In genomic region chr1:230077436-230078221, GRCh38 we compare ENCODE assay signal across 16 cellular contexts. TPM values are rescaled to one million over a fixed set of nuclear protein-coding genes. Genes with fewer than 3 reads are reported as not detected.
A peak's percentile ranks its signal among the peaks of the same experiment; 100 is the strongest.
DNase-seq lines count a peak whose midpoint lies in the region; ATAC-seq, FAIRE-seq and TF ChIP-seq lines count a peak whose summit lies in the region.
"Had no signal": no experiment of that assay in that cellular context is flagged by ENCODE, and none has a peak within 500 bp of the region (broad histone marks: within the 10 kb centered on the region; RNA-seq: fewer than 3 reads in every experiment).

No MANE protein-coding gene starts in this region.

- no peak overlapping the region for H4K8ac ChIP-seq in trophoblast cell (ENCODE audit: low read depth, low read length)

- H3K9me2 ChIP-seq in SK-N-SH, result no peaks in the 10 kb centered on the region

- H3K27ac ChIP-seq in SK-N-SH (ENCODE audit: low read depth in 2 of 2, low read length in 1 of 2), result peak overlapping the region in 1 of 2 experiments; percentile 73; a peak in 2 of 4 replicates
- no peak overlapping the region for H3K27ac ChIP-seq in trophoblast cell (ENCODE audit: low read depth, low read length)
- H3K27ac ChIP-seq in coronary artery, result peak overlapping the region in 1 of 2 donors; percentile 11
- H3K27ac ChIP-seq: 22Rv1, hepatocyte, transverse colon had no signal

- no peaks in the 10 kb centered on the region for H3K9me3 ChIP-seq in SK-N-SH
- H3K9me3 ChIP-seq in MG63, result no peaks in the 10 kb centered on the region; the same call in 1 of the 2 replicates
- H3K9me3 ChIP-seq in trophoblast cell (ENCODE audit: insufficient read depth, low read depth, low read length), result no peaks in the 10 kb centered on the region
- H3K9me3 ChIP-seq: transverse colon had no signal

- H4K20me1 ChIP-seq in SK-N-SH (ENCODE audit: insufficient read depth), result peaks cover 30% of the 10 kb centered on the region

- WGBS in SK-N-SH (ENCODE audit: low lambda C conversion rate), result 70% methylated on average over 12 of the region's 12 CpGs
- WGBS in trophoblast cell (ENCODE audit: extremely low coverage, insufficient coverage, insufficient read length), result no CpG with 5 or more reads among the region's 12 CpGs

- H3K4me3 ChIP-seq in SK-N-SH (ENCODE audit: low read depth in 2 of 2, low read length in 1 of 2), result no peak overlapping the region
- H3K4me3 ChIP-seq in MG63, result no peak overlapping the region
- H3K4me3 ChIP-seq in bronchial epithelial cell (ENCODE audit: low read depth, low read length), result no peak overlapping the region
- H3K4me3 ChIP-seq in trophoblast cell (ENCODE audit: low read depth, low read length), result no peak overlapping the region
- no peak overlapping the region for H3K4me3 ChIP-seq in coronary artery
- H3K4me3 ChIP-seq: hepatocyte, transverse colon had no signal

- H3K4me2 ChIP-seq in SK-N-SH, result peak overlapping the region; percentile 56
- H3K4me2 ChIP-seq in trophoblast cell (ENCODE audit: low read length), result no peak overlapping the region
- H3K4me2 ChIP-seq: hepatocyte had no signal

- peaks cover 2% of the 10 kb centered on the region for H3K79me1 ChIP-seq in trophoblast cell (ENCODE audit: low read length)

- no peak overlapping the region for H2AK5ac ChIP-seq in trophoblast cell (ENCODE audit: low read length)

- TF ChIP-seq CTCF in SK-N-SH (IDR thresholded peaks at IDR 0.05) (no peak), bronchial epithelial cell (IDR thresholded peaks at IDR 0.05; ENCODE audit: insufficient read depth, low read length, severe bottlenecking) (no peak), coronary artery (IDR thresholded peaks at IDR 0.05) (no peak)

- CTCF ChIA-PET in SK-N-SH (lab: Yijun Ruan, JAX), result interaction anchor here (1.1 kb wide), 1 partner anchor 10 kb away, joined by 4 read pairs; no protein-coding TSS in a partner anchor

- H3K9ac ChIP-seq in SK-N-SH (peak overlapping the region; percentile 17; the same call in 1 of the 2 replicates), trophoblast cell (ENCODE audit: low read length) (no peak overlapping the region)

- no peak for TF ChIP-seq RAD21 in SK-N-SH (IDR thresholded peaks at IDR 0.05; ENCODE audit: low read length)

- no peak overlapping the region for H3K14ac ChIP-seq in trophoblast cell (ENCODE audit: low read length)

- H3K36me3 ChIP-seq in SK-N-SH (replicated peaks in 1 of 2; ENCODE audit: control insufficient read depth in 1 of 2, insufficient read depth in 2 of 2, low read length in 1 of 2) (peaks cover 0 to 3% of the 10 kb centered on the region in 2 experiments), MG63 (peaks cover 28% of the 10 kb centered on the region), bronchial epithelial cell (ENCODE audit: control insufficient read depth, insufficient read depth, low read length) (peaks cover 6% of the 10 kb centered on the region), trophoblast cell (ENCODE audit: control insufficient read depth in 1 of 2, insufficient read depth in 2 of 2, low read length in 2 of 2) (peaks cover 4 to 14% of the 10 kb centered on the region in 2 experiments)
- H3K36me3 ChIP-seq: transverse colon had no signal

- H3K18ac ChIP-seq in trophoblast cell (ENCODE audit: low read length), result no peak overlapping the region

- H3K4ac ChIP-seq in trophoblast cell (ENCODE audit: low read depth, low read length), result no peak overlapping the region

- H2BK5ac ChIP-seq in trophoblast cell (ENCODE audit: low read depth, low read length, poor library complexity), result no peak overlapping the region

- no peak overlapping the region for H2BK12ac ChIP-seq in trophoblast cell (ENCODE audit: low read length)

- H3K4me1 ChIP-seq in SK-N-SH (ENCODE audit: control insufficient read depth in 1 of 2, insufficient read depth in 2 of 2, low read depth in 1 of 2, low read length in 1 of 2) (peaks cover 38 to 47% of the 10 kb centered on the region in 2 experiments), trophoblast cell (ENCODE audit: control insufficient read depth in 1 of 2, insufficient read depth in 2 of 2, low read length in 2 of 2) (peaks cover 11 to 23% of the 10 kb centered on the region in 2 experiments)

- H3K79me2 ChIP-seq in SK-N-SH (ENCODE audit: insufficient read depth) (peaks cover 99% of the 10 kb centered on the region), trophoblast cell (ENCODE audit: control insufficient read depth, insufficient read depth, low read length, poor library complexity) (peaks cover 3% of the 10 kb centered on the region)

- no peaks in the 10 kb centered on the region for H3K27me3 ChIP-seq in SK-N-SH (ENCODE audit: insufficient read depth)
- no peaks in the 10 kb centered on the region for H3K27me3 ChIP-seq in MG63
- no peaks in the 10 kb centered on the region for H3K27me3 ChIP-seq in bronchial epithelial cell (ENCODE audit: control insufficient read depth, insufficient read depth, low read length)
- no peaks in the 10 kb centered on the region for H3K27me3 ChIP-seq in trophoblast cell (ENCODE audit: insufficient read depth, low read length)
- H3K27me3 ChIP-seq: hepatocyte, transverse colon had no signal

- no peak for ATAC-seq in SK-N-SH treated with all-trans-retinoic acid at 6 μM for 48 hours

- H2AFZ ChIP-seq in SK-N-SH (ENCODE audit: low read depth) (no peak overlapping the region), trophoblast cell (ENCODE audit: insufficient read depth, low read length, poor library complexity) (no peak overlapping the region)
- H2AFZ ChIP-seq: hepatocyte had no signal

- no peak overlapping the region for H2BK120ac ChIP-seq in trophoblast cell (ENCODE audit: insufficient read depth, low read length, poor library complexity)

- no peak overlapping the region for H3K23ac ChIP-seq in trophoblast cell (ENCODE audit: low read length)

- H4K12ac ChIP-seq in trophoblast cell (ENCODE audit: low read depth, low read length), result no peak overlapping the region

- no peak for TF ChIP-seq EP300 in SK-N-SH (IDR thresholded peaks at IDR 0.05; ENCODE audit: borderline replicate concordance in 1 of 2, low read depth in 1 of 2, low read length in 1 of 2)

- no peak overlapping the region for H4K91ac ChIP-seq in trophoblast cell (ENCODE audit: low read depth, low read length)

- H3F3A ChIP-seq in SK-N-SH (replicated peaks; ENCODE audit: insufficient read depth), result peaks cover 29% of the 10 kb centered on the region

- no peak for FAIRE-seq in bronchial epithelial cell (lab: Jason Lieb, UNC)
- FAIRE-seq: D721Med, endothelial cell of umbilical vein had no signal

- no peak for DNase-seq in SK-N-SH
- peak; percentile 62 for DNase-seq in MG63
- peak; percentile 35 for DNase-seq in bronchial epithelial cell (ENCODE audit: low read depth)
- peak; percentile 40 to 73 for DNase-seq in trophoblast cell
- DNase-seq in coronary artery (ENCODE audit: low spot score), result no peak
- no peak for DNase-seq in mesenteric fat pad (ENCODE audit: low spot score)
- no peak for DNase-seq in NCI-H1048 (lab: John Stamatoyannopoulos, UW)
- DNase-seq: NCI-H187 treated with DMSO at 0.1 percent for 48 hours, occipital lobe, Right ventricle myocardium superior, transverse colon had no signal

- POLR2A ChIA-PET in SK-N-SH (lab: Yijun Ruan, JAX), result no interaction called here

TF ChIP-seq in SK-N-SH, 30 proteins besides CTCF, POLR2A, EP300 and RAD21:
- TF ChIP-seq JUND (IDR thresholded peaks at IDR 0.05), result peak; percentile 32; the same call in 1 of the 2 replicates
- peak; percentile 53 for TF ChIP-seq FOSL2 (IDR thresholded peaks at IDR 0.05; ENCODE audit: borderline replicate concordance, low read depth)
- TF ChIP-seq FOXJ3 (CRISPR knock-in tag; IDR thresholded peaks at IDR 0.05), result no peak
- TF ChIP-seq TAF1 (IDR thresholded peaks at IDR 0.05; ENCODE audit: borderline replicate concordance, low read depth, low read length), result no peak

TF ChIP-seq in SK-N-SH treated with all-trans-retinoic acid at 6 μM for 48 hours, 23 proteins besides CTCF, POLR2A, EP300 and RAD21 (continues in another document):
- TF ChIP-seq, protein P1, sequence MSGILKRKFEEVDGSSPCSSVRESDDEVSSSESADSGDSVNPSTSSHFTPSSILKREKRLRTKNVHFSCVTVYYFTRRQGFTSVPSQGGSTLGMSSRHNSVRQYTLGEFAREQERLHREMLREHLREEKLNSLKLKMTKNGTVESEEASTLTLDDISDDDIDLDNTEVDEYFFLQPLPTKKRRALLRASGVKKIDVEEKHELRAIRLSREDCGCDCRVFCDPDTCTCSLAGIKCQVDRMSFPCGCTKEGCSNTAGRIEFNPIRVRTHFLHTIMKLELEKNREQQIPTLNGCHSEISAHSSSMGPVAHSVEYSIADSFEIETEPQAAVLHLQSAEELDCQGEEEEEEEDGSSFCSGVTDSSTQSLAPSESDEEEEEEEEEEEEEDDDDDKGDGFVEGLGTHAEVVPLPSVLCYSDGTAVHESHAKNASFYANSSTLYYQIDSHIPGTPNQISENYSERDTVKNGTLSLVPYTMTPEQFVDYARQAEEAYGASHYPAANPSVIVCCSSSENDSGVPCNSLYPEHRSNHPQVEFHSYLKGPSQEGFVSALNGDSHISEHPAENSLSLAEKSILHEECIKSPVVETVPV (CRISPR knock-in tag; IDR thresholded peaks at IDR 0.05), result no peak
- TF ChIP-seq OSR1 (CRISPR knock-in tag; IDR thresholded peaks at IDR 0.05) (no peak), ZNF70 (CRISPR knock-in tag; IDR thresholded peaks at IDR 0.05) (no peak), PATZ1 (CRISPR knock-in tag; IDR thresholded peaks at IDR 0.05; ENCODE audit: borderline replicate concordance) (no peak), BACH2 (CRISPR knock-in tag; IDR thresholded peaks at IDR 0.05; ENCODE audit: borderline replicate concordance) (no peak), GLIS3 (CRISPR knock-in tag; IDR thresholded peaks at IDR 0.05) (no peak), ARNTL (CRISPR knock-in tag; IDR thresholded peaks at IDR 0.05; ENCODE audit: borderline replicate concordance, low read depth) (no peak)

RNA-seq across cellular contexts. Expression of gene GALNT2, which starts 10.6 kb away (rescaled TPM):
- 99.8 and 118 TPM in 2 replicates for polyA plus RNA-seq in SK-N-SH (2012; rRNA removed)
- 81.8 and 111 TPM in 2 replicates for polyA plus RNA-seq in SK-N-SH (2012; cell fraction: cytosol; rRNA removed)
- 93.4 and 117 TPM in 2 replicates for polyA plus RNA-seq in SK-N-SH (2012; cell fraction: nucleus; rRNA removed)
- total RNA-seq in MG63 (2014; rRNA removed; shearing (Covaris generic); ENCODE audit: low replicate concordance), result 107 and 149 TPM in 2 replicates
- total RNA-seq in bronchial epithelial cell (31.9 and 37.4 TPM in 2 replicates), mesenteric fat pad (144 TPM)
- polyA plus RNA-seq in trophoblast cell (2013), result 156 and 169 TPM in 2 replicates

Comparison
In these comparisons a context has a peak if more than half of its experiments do, and no peak if none do; other contexts are left out.
1. DNase-seq: peak in MG63 (single experiment), bronchial epithelial cell (single experiment) and trophoblast cell (2 of 2); none in SK-N-SH (single experiment), coronary artery (single experiment), mesenteric fat pad (single experiment) and NCI-H1048 (single experiment).